Comparison of ENCODE assay signal across 8 cellular contexts in genomic region chr22:20982563-20982882, GRCh38.
DNase-seq lines count a peak whose midpoint lies in the region; ATAC-seq and TF ChIP-seq lines count a peak whose summit lies in the region.

No MANE protein-coding gene starts in this region.

- no peaks in the 10 kb centered on the region for H3K9me3 Mint-ChIP-seq in activated T-cell treated with anti-CD3 and anti-CD28 coated beads, Interleukin-2, amount 50 U/mL, for 24 hours

- H3K4me1 ChIP-seq in rectal smooth muscle tissue (ENCODE audit: control insufficient read depth, insufficient read depth, low read length): peaks cover 19% of the 10 kb centered on the region

- CTCF ChIA-PET in RWPE1 (lab: Yijun Ruan, JAX): interaction anchor here (0.5 kb wide), 1 partner anchor 200 kb away, joined by 3 read pairs; no protein-coding TSS in a partner anchor

- DNase-seq in activated T-cell treated with anti-CD3 and anti-CD28 coated beads, Interleukin-2, amount 50 U/mL, for 24 hours: no peak
- DNase-seq in activated T-cell treated with anti-CD3 and anti-CD28 coated beads for 4 hours (no peak), RWPE1 (ENCODE audit: low spot score) (peak; percentile 9), fibroblast of pulmonary artery (ENCODE audit: low read depth) (no peak), AG08395 (ENCODE audit: low spot score) (no peak)
- DNase-seq in activated CD8-positive, alpha-beta memory T cell treated with anti-CD3 and anti-CD28 coated beads for 24 hours: no peak

- TF ChIP-seq CTCF in RWPE1 (conservative IDR thresholded peaks at IDR 0.05; ENCODE audit: low read depth): no peak
- no peak for TF ChIP-seq CTCF in fibroblast of pulmonary artery (IDR thresholded peaks at IDR 0.05; ENCODE audit: low read length, missing control alignments)

- H3K4me3 Mint-ChIP-seq in activated T-cell treated with anti-CD3 and anti-CD28 coated beads, Interleukin-2, amount 50 U/mL, for 24 hours: peak overlapping the region; percentile 91

- no peaks in the 10 kb centered on the region for H3K27me3 ChIP-seq in rectal smooth muscle tissue (ENCODE audit: control insufficient read depth, insufficient read depth, low read length)

- H3K4me3 ChIP-seq in fibroblast of pulmonary artery (replicated peaks; ENCODE audit: low read depth, low read length): peak overlapping the region; percentile 74
- H3K4me3 ChIP-seq in rectal smooth muscle tissue (ENCODE audit: low read length): peak overlapping the region; percentile 90

- peaks cover 40% of the 10 kb centered on the region for H3K4me1 Mint-ChIP-seq in activated T-cell treated with anti-CD3 and anti-CD28 coated beads, Interleukin-2, amount 50 U/mL, for 24 hours (ENCODE audit: low read depth)

- H3K9ac ChIP-seq in rectal smooth muscle tissue (ENCODE audit: low read length): peak overlapping the region; percentile 57

- H3K27ac ChIP-seq in RWPE1 (peak overlapping the region; percentile 85), rectal smooth muscle tissue (ENCODE audit: low read depth, low read length) (peak overlapping the region; percentile 81)

- peaks cover 13% of the 10 kb centered on the region for H3K36me3 ChIP-seq in rectal smooth muscle tissue (ENCODE audit: control insufficient read depth, insufficient read depth, low read length)

- POLR2A ChIA-PET in RWPE1 (lab: Yijun Ruan, JAX; ENCODE audit: low non-redundant PET): interaction anchor here (0.7 to 1.5 kb wide), 2 partner anchors 20 to 65 kb away, joined by 3 to 6 read pairs; partner anchors contain the start of genes CRKL and THAP7

- H3K27ac Mint-ChIP-seq in activated T-cell treated with anti-CD3 and anti-CD28 coated beads, Interleukin-2, amount 50 U/mL, for 24 hours: peak overlapping the region; percentile 90

- no peaks in the 10 kb centered on the region for H3K27me3 Mint-ChIP-seq in activated T-cell treated with anti-CD3 and anti-CD28 coated beads, Interleukin-2, amount 50 U/mL, for 24 hours

- peaks cover 54% of the 10 kb centered on the region for H3K36me3 Mint-ChIP-seq in activated T-cell treated with anti-CD3 and anti-CD28 coated beads, Interleukin-2, amount 50 U/mL, for 24 hours (ENCODE audit: low read depth)

- ATAC-seq in GM18517 (IDR thresholded peaks at IDR 0.05; ENCODE audit: unreplicated experiment): no peak
